ENCODE assay signal across 13 cellular contexts in genomic region chr3:58422756-58423324, GRCh38. TPM values are rescaled to one million over a fixed set of nuclear protein-coding genes. Genes with fewer than 3 reads are reported as not detected.
DNase-seq lines count a peak whose midpoint lies in the region; ATAC-seq and TF ChIP-seq lines count a peak whose summit lies in the region.
"Had no signal": no experiment of that assay in that cellular context is flagged by ENCODE, and none has a peak within 500 bp of the region (broad histone marks: within the 10 kb centered on the region; RNA-seq: fewer than 3 reads in every experiment).

No MANE protein-coding gene starts in this region.

- no peaks in the 10 kb centered on the region for H3K27me3 Mint-ChIP-seq in activated CD4-positive, alpha-beta T cell treated with anti-CD3 and anti-CD28 coated beads for 36 hours

- H3K4me1 Mint-ChIP-seq in activated CD4-positive, alpha-beta T cell treated with anti-CD3 and anti-CD28 coated beads for 36 hours: peaks cover 4% of the 10 kb centered on the region
- peaks cover 20% of the 10 kb centered on the region for H3K4me1 Mint-ChIP-seq in stimulated activated effector memory CD8-positive, alpha-beta T cell treated with anti-CD3 and anti-CD28 coated beads, Interleukin-12 subunit alpha, Interleukin-12 subunit beta, amount 100 ng/mL, for 72 hours

- no peaks in the 10 kb centered on the region for H3K9me3 Mint-ChIP-seq in activated CD4-positive, alpha-beta T cell treated with anti-CD3 and anti-CD28 coated beads for 36 hours (ENCODE audit: low read depth)
- no peaks in the 10 kb centered on the region for H3K9me3 Mint-ChIP-seq in stimulated activated effector memory CD8-positive, alpha-beta T cell treated with anti-CD3 and anti-CD28 coated beads, Interleukin-12 subunit alpha, Interleukin-12 subunit beta, amount 100 ng/mL, for 72 hours

- POLR2A ChIA-PET in activated CD4-positive, alpha-beta T cell treated with anti-CD3 and anti-CD28 coated beads for 36 hours (lab: Charles Lee): no interaction called here

- 71 to 89% methylated on average over 3 to 8 of the region's 8 CpGs for WGBS in esophagus squamous epithelium, 2 donors

- TF ChIP-seq CTCF in esophagus squamous epithelium (IDR thresholded peaks at IDR 0.05): peak in 2 of 6 experiments; percentile 9 to 23

- no peak overlapping the region for H3K4me3 ChIP-seq in esophagus squamous epithelium
- H3K4me3 ChIP-seq: BLaER1 treated with 17β-estradiol and CSF1 and Interleukin-3, amounts not matched to agents 10 nM and 100 nM had no signal

- H3K36me3 ChIP-seq in esophagus squamous epithelium: peaks cover 19 to 73% (median 22%) of the 10 kb centered on the region in 3 donors

- H3K9me3 ChIP-seq in esophagus squamous epithelium: no peaks in the 10 kb centered on the region
- H3K9me3 ChIP-seq: BLaER1 treated with 17β-estradiol and CSF1 and Interleukin-3, amounts not matched to agents 10 nM and 100 nM had no signal

- H3K4me3 Mint-ChIP-seq in activated CD4-positive, alpha-beta T cell treated with anti-CD3 and anti-CD28 coated beads for 36 hours: no peak overlapping the region
- H3K4me3 Mint-ChIP-seq in stimulated activated effector memory CD8-positive, alpha-beta T cell treated with anti-CD3 and anti-CD28 coated beads, Interleukin-12 subunit alpha, Interleukin-12 subunit beta, amount 100 ng/mL, for 72 hours: no peak overlapping the region

- no peaks in the 10 kb centered on the region for H3K27me3 ChIP-seq in esophagus squamous epithelium
- H3K27me3 ChIP-seq: BLaER1 treated with 17β-estradiol and CSF1 and Interleukin-3, amounts not matched to agents 10 nM and 100 nM had no signal

- peak overlapping the region; percentile 71 for H3K27ac Mint-ChIP-seq in activated CD4-positive, alpha-beta T cell treated with anti-CD3 and anti-CD28 coated beads for 36 hours
- H3K27ac Mint-ChIP-seq in stimulated activated effector memory CD8-positive, alpha-beta T cell treated with anti-CD3 and anti-CD28 coated beads, Interleukin-12 subunit alpha, Interleukin-12 subunit beta, amount 100 ng/mL, for 72 hours: peak overlapping the region; percentile 75

- no peak for ATAC-seq in activated CD4-positive, alpha-beta T cell treated with anti-CD3 and anti-CD28 coated beads for 36 hours
- ATAC-seq in left ventricle myocardium superior (peak; percentile 32), HG03469 (IDR thresholded peaks at IDR 0.05; ENCODE audit: unreplicated experiment) (no peak), GM18909 (IDR thresholded peaks at IDR 0.05; ENCODE audit: poor library complexity, unreplicated experiment) (no peak)
- no peak for ATAC-seq in stimulated activated effector memory CD8-positive, alpha-beta T cell treated with anti-CD3 and anti-CD28 coated beads, Interleukin-12 subunit alpha, Interleukin-12 subunit beta, amount 100 ng/mL, for 72 hours

- CTCF ChIA-PET in activated CD4-positive, alpha-beta T cell treated with anti-CD3 and anti-CD28 coated beads for 36 hours (lab: Charles Lee): interaction anchor here (1.0 kb wide), 1 partner anchor 117 kb away, joined by 3 read pairs; the partner anchor contains the start of genes HTD2 and RPP14

- intact Hi-C loops in activated CD4-positive, alpha-beta T cell treated with anti-CD3 and anti-CD28 coated beads for 36 hours (cut with DNase I, micrococcal nuclease): no loop called here
- intact Hi-C loops in left ventricle myocardium superior (cut with micrococcal nuclease): no loop called here
- intact Hi-C loops in esophagus squamous epithelium (cut with DNase I): no loop called here

- peaks cover 0 to 17% (median 15%) of the 10 kb centered on the region in 3 donors for H3K4me1 ChIP-seq in esophagus squamous epithelium

- no peak overlapping the region for H3K27ac ChIP-seq in esophagus squamous epithelium
- H3K27ac ChIP-seq: BLaER1 treated with 17β-estradiol and CSF1 and Interleukin-3, amounts not matched to agents 10 nM and 100 nM had no signal

- DNase-seq in activated CD4-positive, alpha-beta T cell treated with anti-CD3 and anti-CD28 coated beads for 36 hours: no peak
- DNase-seq in activated CD4-positive, alpha-beta T cell treated with anti-CD3 and anti-CD28 coated beads for 1 hour: no peak
- DNase-seq in SW480 (ENCODE audit: low spot score) (peak; percentile 24), left ventricle myocardium superior (no peak), esophagus squamous epithelium (lab: John Stamatoyannopoulos, UW) (no peak)
- DNase-seq in stimulated activated effector memory CD8-positive, alpha-beta T cell treated with anti-CD3 and anti-CD28 coated beads, Interleukin-12 subunit alpha, Interleukin-12 subunit beta, amount 100 ng/mL, for 72 hours (ENCODE audit: low spot score in 2 of 2): no peak
- DNase-seq: activated T-cell treated with anti-CD3 and anti-CD28 coated beads, Interleukin-2, amount 50 U/mL, for 1 hour; glutamatergic neuron; RPMI8226; stimulated activated CD4-positive, alpha-beta T cell treated with anti-CD3 and anti-CD28 coated beads, Interleukin-4, amount 100 ng/mL, for 24 hours had no signal

- peaks cover 23% of the 10 kb centered on the region for H3K36me3 Mint-ChIP-seq in activated CD4-positive, alpha-beta T cell treated with anti-CD3 and anti-CD28 coated beads for 36 hours (ENCODE audit: low read depth)
- H3K36me3 Mint-ChIP-seq in stimulated activated effector memory CD8-positive, alpha-beta T cell treated with anti-CD3 and anti-CD28 coated beads, Interleukin-12 subunit alpha, Interleukin-12 subunit beta, amount 100 ng/mL, for 72 hours: peaks cover 87% of the 10 kb centered on the region

- TF ChIP-seq POLR2A in esophagus squamous epithelium (IDR thresholded peaks at IDR 0.05): no peak

RNA-seq across cellular contexts. Expression of gene PDHB, which starts 10.8 kb away (rescaled TPM):
- 10 to 100 TPM; 42.7 to 50.7 TPM for total RNA-seq in activated CD4-positive, alpha-beta T cell treated with anti-CD3 and anti-CD28 coated beads for 36 hours
- total RNA-seq in left ventricle myocardium superior: 225 TPM
- total RNA-seq in esophagus squamous epithelium: 100 to 1,000 TPM in 1 of 4 donors, 10 to 100 TPM in 3; 52.6 to 104 (median 83.0) TPM
